In the genomic region with DNA sequence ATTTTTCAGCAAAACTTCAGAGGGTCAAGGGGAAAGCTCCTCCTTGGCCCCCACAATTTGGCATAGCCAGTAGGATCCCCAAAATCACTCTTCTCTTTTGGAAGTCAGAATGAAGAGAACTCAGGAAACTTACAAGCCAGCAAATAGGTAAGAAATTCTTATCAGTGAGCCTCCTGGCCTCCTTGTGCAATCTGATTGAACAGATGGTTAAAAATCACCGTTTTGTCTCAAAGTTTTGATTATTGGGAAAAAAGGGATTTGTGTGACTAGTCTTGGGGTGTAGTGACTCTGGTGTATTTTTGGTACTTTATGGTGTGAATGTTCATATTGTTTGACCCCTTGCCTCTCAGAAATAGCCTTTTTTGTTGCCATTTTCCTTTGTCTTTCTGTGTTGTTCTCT, we compare ENCODE assay signal across 29 cellular contexts.
"Had no signal": no experiment of that assay in that cellular context is flagged by ENCODE, and none has a peak within 500 bp of the region (broad histone marks: within the 10 kb centered on the region; RNA-seq: fewer than 3 reads in every experiment).

No MANE protein-coding gene starts in this region.

- H3K4me1 ChIP-seq: neural progenitor cell, parathyroid adenoma, psoas muscle, right lobe of liver, sigmoid colon, stomach, thyroid gland, tibial nerve, upper lobe of left lung, vagina had no signal

- H3K4me1 Mint-ChIP-seq: natural killer cell; nephron; neural progenitor cell; stimulated activated effector memory CD8-positive, alpha-beta T cell treated with anti-CD3 and anti-CD28 coated beads, Interleukin-12 subunit alpha, Interleukin-12 subunit beta, amount 100 ng/mL, for 72 hours; stimulated activated naive B cell treated with anti-CD40 and anti-IgM and Interleukin-4, amounts not matched to agents 10 μg/mL and 1 μg/mL and 100 μg/mL, for 72 hours had no signal

- H3K27ac Mint-ChIP-seq: natural killer cell; nephron; neural progenitor cell; progenitor cell of endocrine pancreas; stimulated activated effector memory CD8-positive, alpha-beta T cell treated with anti-CD3 and anti-CD28 coated beads, Interleukin-12 subunit alpha, Interleukin-12 subunit beta, amount 100 ng/mL, for 72 hours; stimulated activated naive B cell treated with anti-CD40 and anti-IgM and Interleukin-4, amounts not matched to agents 10 μg/mL and 1 μg/mL and 100 μg/mL, for 72 hours; stimulated activated naive CD8-positive, alpha-beta T cell treated with anti-CD3 and anti-CD28 coated beads, Interleukin-15, Interleukin-2, amounts not matched to agents 100 ng/mL and 50 ng/mL, for 24 hours had no signal

- H3K27me3 ChIP-seq: neural progenitor cell, ovary, right lobe of liver, sigmoid colon, stomach, thyroid gland, tibial nerve, upper lobe of left lung, vagina had no signal

- H3K27me3 Mint-ChIP-seq: progenitor cell of endocrine pancreas had no signal

- H3K4me3 Mint-ChIP-seq: natural killer cell; nephron; neural progenitor cell; stimulated activated effector memory CD8-positive, alpha-beta T cell treated with anti-CD3 and anti-CD28 coated beads, Interleukin-12 subunit alpha, Interleukin-12 subunit beta, amount 100 ng/mL, for 72 hours; stimulated activated naive B cell treated with anti-CD40 and anti-IgM and Interleukin-4, amounts not matched to agents 10 μg/mL and 1 μg/mL and 100 μg/mL, for 72 hours; stimulated activated naive CD8-positive, alpha-beta T cell treated with anti-CD3 and anti-CD28 coated beads, Interleukin-15, Interleukin-2, amounts not matched to agents 100 ng/mL and 50 ng/mL, for 24 hours had no signal

- H2AFZ ChIP-seq: neural progenitor cell, parathyroid adenoma had no signal

- H3K36me3 Mint-ChIP-seq: natural killer cell; neural progenitor cell; stimulated activated effector memory CD8-positive, alpha-beta T cell treated with anti-CD3 and anti-CD28 coated beads, Interleukin-12 subunit alpha, Interleukin-12 subunit beta, amount 100 ng/mL, for 72 hours; stimulated activated naive B cell treated with anti-CD40 and anti-IgM and Interleukin-4, amounts not matched to agents 10 μg/mL and 1 μg/mL and 100 μg/mL, for 72 hours had no signal

- H3K9me3 ChIP-seq: ovary, psoas muscle, right lobe of liver, sigmoid colon, thoracic aorta, thyroid gland, vagina had no signal

- H3K4me2 ChIP-seq: neural progenitor cell had no signal

- H3K4me3 ChIP-seq: neural progenitor cell, ovary, psoas muscle, right lobe of liver, sigmoid colon, stomach, thoracic aorta, thyroid gland, tibial nerve, upper lobe of left lung, vagina had no signal

- H3K9me3 Mint-ChIP-seq: natural killer cell; stimulated activated effector memory CD8-positive, alpha-beta T cell treated with anti-CD3 and anti-CD28 coated beads, Interleukin-12 subunit alpha, Interleukin-12 subunit beta, amount 100 ng/mL, for 72 hours; stimulated activated naive CD8-positive, alpha-beta T cell treated with anti-CD3 and anti-CD28 coated beads, Interleukin-15, Interleukin-2, amounts not matched to agents 100 ng/mL and 50 ng/mL, for 24 hours had no signal

- H3K36me3 ChIP-seq: neural progenitor cell, ovary, right lobe of liver, sigmoid colon, stomach, thoracic aorta, thyroid gland, tibial nerve, upper lobe of left lung, vagina had no signal

- H3K27ac ChIP-seq: neural progenitor cell, ovary, parathyroid adenoma, psoas muscle, right lobe of liver, sigmoid colon, stomach, thoracic aorta, thyroid gland, tibial nerve, upper lobe of left lung, vagina had no signal

- DNase-seq: natural killer cell; occipital lobe; ovary; posterior cingulate gyrus; psoas muscle; right cardiac atrium; right lobe of liver; sigmoid colon; small intestine; stimulated activated CD4-positive, alpha-beta T cell treated with anti-CD3 and anti-CD28 coated beads, Interleukin-15, amount 100 ng/mL, for 24 hours; stimulated activated CD4-positive, alpha-beta T cell treated with anti-CD3 and anti-CD28 coated beads, Interleukin-2, amount 100 ng/mL, for 24 hours; stimulated activated CD4-positive, alpha-beta T cell treated with anti-CD3 and anti-CD28 coated beads, Interleukin-2, amount 100 ng/mL, for 48 hours; stimulated activated CD4-positive, alpha-beta T cell treated with anti-CD3 and anti-CD28 coated beads, Interleukin-4, amount 100 ng/mL, for 24 hours; stimulated activated naive B cell treated with anti-CD40 and anti-IgM and Interleukin-4, amounts not matched to agents 10 μg/mL and 1 μg/mL and 100 μg/mL, for 72 hours; stimulated activated naive CD4-positive, alpha-beta T cell treated with Interleukin-2 at 50 U/mL for 16 hours; stomach; thyroid gland; trophoblast cell; upper lobe of left lung had no signal

- ATAC-seq: natural killer cell; psoas muscle; right cardiac atrium; right lobe of liver; stimulated activated effector memory CD8-positive, alpha-beta T cell treated with anti-CD3 and anti-CD28 coated beads, Interleukin-12 subunit alpha, Interleukin-12 subunit beta, amount 100 ng/mL, for 72 hours; stimulated activated naive B cell treated with anti-CD40 and anti-IgM and Interleukin-4, amounts not matched to agents 10 μg/mL and 1 μg/mL and 100 μg/mL, for 72 hours had no signal

- FAIRE-seq: small intestine, urothelium cell line had no signal

- H3K9ac ChIP-seq: neural progenitor cell, parathyroid adenoma had no signal
